Comparison of ENCODE assay signal across 9 cellular contexts in the genomic region with DNA sequence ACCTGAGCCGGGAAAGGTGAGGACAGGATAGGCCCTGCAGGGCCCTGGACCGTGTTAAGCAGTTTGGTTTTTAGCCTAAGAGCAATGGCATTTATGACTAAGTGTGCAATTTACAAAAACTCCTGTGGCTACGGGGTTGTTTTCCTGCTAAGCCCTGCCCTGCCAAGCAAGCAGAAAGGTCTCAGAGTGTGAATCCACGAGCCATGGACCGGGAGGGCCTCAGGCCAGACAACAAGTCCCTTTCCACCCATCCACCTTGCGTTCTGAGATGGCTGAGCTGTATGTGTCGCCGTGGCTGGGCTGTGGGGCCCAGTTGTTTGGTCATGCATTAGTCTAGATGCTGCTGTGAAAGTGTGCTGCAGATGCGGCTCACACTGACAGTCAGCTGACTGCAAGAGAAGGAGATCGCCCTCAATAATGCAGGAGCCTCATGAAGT. TPM values are rescaled to one million over a fixed set of nuclear protein-coding genes. Genes with fewer than 3 reads are reported as not detected.
DNase-seq lines count a peak whose midpoint lies in the region; ATAC-seq and TF ChIP-seq lines count a peak whose summit lies in the region.
"Had no signal": no experiment of that assay in that cellular context is flagged by ENCODE, and none has a peak within 500 bp of the region (broad histone marks: within the 10 kb centered on the region; RNA-seq: fewer than 3 reads in every experiment).

No MANE protein-coding gene starts in this region.

- DNase-seq in stimulated activated naive CD8-positive, alpha-beta T cell treated with anti-CD3 and anti-CD28 coated beads, Interleukin-15, Interleukin-2, amounts not matched to agents 100 U/mL and 50 U/mL, for 24 hours = no peak
- DNase-seq in islet precursor cell (peak; percentile 91), germinal center (ENCODE audit: low spot score) (no peak), mucosa of gallbladder (ENCODE audit: low spot score) (no peak), GM10248 (ENCODE audit: extremely low spot score) (no peak), NCI-H2107 treated with DMSO at 0.1 percent for 48 hours (lab: John Stamatoyannopoulos, UW; ENCODE audit: unreplicated experiment) (no peak)
- DNase-seq: stimulated activated naive CD8-positive, alpha-beta T cell treated with anti-CD3 and anti-CD28 coated beads, Interleukin-15, amount 100 ng/mL, for 72 hours had no signal

- H3K4me3 Mint-ChIP-seq in stimulated activated naive CD8-positive, alpha-beta T cell treated with anti-CD3 and anti-CD28 coated beads, Interleukin-15, Interleukin-2, amounts not matched to agents 100 ng/mL and 50 ng/mL, for 24 hours = peak overlapping the region; percentile 24
- H3K4me3 Mint-ChIP-seq in brain = no peak overlapping the region
- H3K4me3 Mint-ChIP-seq: stimulated activated naive CD8-positive, alpha-beta T cell treated with anti-CD3 and anti-CD28 coated beads, Interleukin-15, amount 100 ng/mL, for 72 hours had no signal

- no peaks in the 10 kb centered on the region for H3K36me3 Mint-ChIP-seq in stimulated activated naive CD8-positive, alpha-beta T cell treated with anti-CD3 and anti-CD28 coated beads, Interleukin-15, Interleukin-2, amounts not matched to agents 100 ng/mL and 50 ng/mL, for 24 hours (ENCODE audit: low read depth)
- no peaks in the 10 kb centered on the region for H3K36me3 Mint-ChIP-seq in brain

- peaks cover 51% of the 10 kb centered on the region for H3K4me1 Mint-ChIP-seq in stimulated activated naive CD8-positive, alpha-beta T cell treated with anti-CD3 and anti-CD28 coated beads, Interleukin-15, Interleukin-2, amounts not matched to agents 100 ng/mL and 50 ng/mL, for 24 hours (ENCODE audit: low read depth)
- peaks cover 49% of the 10 kb centered on the region for H3K4me1 Mint-ChIP-seq in brain

- POLR2A ChIA-PET in GM10248 (lab: Yijun Ruan, JAX) = no interaction called here

- H3K9me3 Mint-ChIP-seq in stimulated activated naive CD8-positive, alpha-beta T cell treated with anti-CD3 and anti-CD28 coated beads, Interleukin-15, Interleukin-2, amounts not matched to agents 100 ng/mL and 50 ng/mL, for 24 hours = no peaks in the 10 kb centered on the region
- H3K9me3 Mint-ChIP-seq in brain = peaks cover 0 to 6% (median 0%) of the 10 kb centered on the region in 5 experiments
- H3K9me3 Mint-ChIP-seq: stimulated activated naive CD8-positive, alpha-beta T cell treated with anti-CD3 and anti-CD28 coated beads, Interleukin-15, amount 100 ng/mL, for 72 hours had no signal

- CTCF ChIA-PET in GM10248 (lab: Yijun Ruan, JAX) = interaction anchor here (1.7 kb wide), 1 partner anchor 171 kb away, joined by 4 read pairs; no protein-coding TSS in a partner anchor

- no peaks in the 10 kb centered on the region for H3K27me3 Mint-ChIP-seq in stimulated activated naive CD8-positive, alpha-beta T cell treated with anti-CD3 and anti-CD28 coated beads, Interleukin-15, Interleukin-2, amounts not matched to agents 100 ng/mL and 50 ng/mL, for 24 hours
- H3K27me3 Mint-ChIP-seq in brain = no peaks in the 10 kb centered on the region
- H3K27me3 Mint-ChIP-seq: stimulated activated naive CD8-positive, alpha-beta T cell treated with anti-CD3 and anti-CD28 coated beads, Interleukin-15, amount 100 ng/mL, for 72 hours had no signal

- TF ChIP-seq CTCF in brain (conservative IDR thresholded peaks at IDR 0.05) = no peak
- TF ChIP-seq CTCF in GM10248 (IDR thresholded peaks at IDR 0.05; ENCODE audit: control extremely low read depth, extremely low read depth, low read depth, missing control alignments) = no peak

- no peak overlapping the region for H3K27ac Mint-ChIP-seq in stimulated activated naive CD8-positive, alpha-beta T cell treated with anti-CD3 and anti-CD28 coated beads, Interleukin-15, Interleukin-2, amounts not matched to agents 100 ng/mL and 50 ng/mL, for 24 hours
- H3K27ac Mint-ChIP-seq in brain = peak overlapping the region in 3 of 5 experiments; percentile 44 to 78 (median 70)
- H3K27ac Mint-ChIP-seq: stimulated activated naive CD8-positive, alpha-beta T cell treated with anti-CD3 and anti-CD28 coated beads, Interleukin-15, amount 100 ng/mL, for 72 hours had no signal

- no peak for ATAC-seq in stimulated activated naive CD8-positive, alpha-beta T cell treated with anti-CD3 and anti-CD28 coated beads, Interleukin-15, Interleukin-2, amounts not matched to agents 100 U/mL and 50 U/mL, for 24 hours
- ATAC-seq: stimulated activated naive CD8-positive, alpha-beta T cell treated with anti-CD3 and anti-CD28 coated beads, Interleukin-15, amount 100 ng/mL, for 72 hours had no signal

RNA-seq across cellular contexts. Expression of gene AFAP1, which starts 33.9 kb away (rescaled TPM):
- polyA plus RNA-seq in brain (ENCODE audit: insufficient read depth, low read depth, low replicate concordance) = 15.3 TPM
- 22.7 TPM for total RNA-seq in mucosa of gallbladder
